Comparison of ENCODE assay signal across 27 cellular contexts in genomic region chrX:34343001-34343400, GRCh38.
"Had no signal": no experiment of that assay in that cellular context is flagged by ENCODE, and none has a peak within 500 bp of the region (broad histone marks: within the 10 kb centered on the region; RNA-seq: fewer than 3 reads in every experiment).

No MANE protein-coding gene starts in this region.

- H3K27ac ChIP-seq: left lung, neural progenitor cell, neutrophil, parathyroid adenoma, right atrium auricular region, skin epidermis, stomach, testis, thyroid gland, transverse colon, upper lobe of left lung had no signal

- H3K9me3 ChIP-seq: left lung, neutrophil, right atrium auricular region, testis, thyroid gland, transverse colon, upper lobe of left lung had no signal

- DNase-seq: hippocampal formation; kidney glomerular epithelial cell; left cardiac atrium; left lung; mesendoderm; naive B cell; natural killer cell; nephron progenitor cell; occipital lobe; stimulated activated CD4-positive, alpha-beta T cell treated with anti-CD3 and anti-CD28 coated beads, Interleukin-12 subunit alpha, Interleukin-12 subunit beta, amount 100 ng/mL, for 4 hours; stimulated activated CD4-positive, alpha-beta T cell treated with anti-CD3 and anti-CD28 coated beads, Interleukin-15, amount 100 ng/mL, for 24 hours; stimulated activated CD4-positive, alpha-beta T cell treated with anti-CD3 and anti-CD28 coated beads, Interleukin-2, amount 100 ng/mL, for 24 hours; stimulated activated CD4-positive, alpha-beta T cell treated with anti-CD3 and anti-CD28 coated beads, Interleukin-4, amount 100 ng/mL, for 1 hour; stimulated activated naive B cell treated with anti-CD40 and anti-IgM and Interleukin-4, amounts not matched to agents 10 μg/mL and 1 μg/mL and 100 μg/mL, for 72 hours; stimulated activated naive CD8-positive, alpha-beta T cell treated with anti-CD3 and anti-CD28 coated beads, Interleukin-15, Interleukin-2, amounts not matched to agents 100 U/mL and 50 U/mL, for 24 hours; stomach; testis; thyroid gland; transverse colon; upper lobe of left lung had no signal

- H3K27me3 ChIP-seq: left lung, neural progenitor cell, neutrophil, right atrium auricular region, stomach, testis, thyroid gland, transverse colon, upper lobe of left lung had no signal

- H3K36me3 ChIP-seq: left lung, neural progenitor cell, neutrophil, right atrium auricular region, stomach, thyroid gland, transverse colon, upper lobe of left lung had no signal

- ATAC-seq: left cardiac atrium; left lung; natural killer cell; sciatic nerve; stimulated activated naive B cell treated with anti-CD40 and anti-IgM and Interleukin-4, amounts not matched to agents 10 μg/mL and 1 μg/mL and 100 μg/mL, for 72 hours; stimulated activated naive CD8-positive, alpha-beta T cell treated with anti-CD3 and anti-CD28 coated beads, Interleukin-15, Interleukin-2, amounts not matched to agents 100 U/mL and 50 U/mL, for 24 hours had no signal

- H3K4me3 ChIP-seq: left lung, lung, neural progenitor cell, right atrium auricular region, skin epidermis, stomach, testis, thyroid gland, transverse colon, upper lobe of left lung had no signal

- H3K4me1 ChIP-seq: left lung, neural progenitor cell, parathyroid adenoma, right atrium auricular region, stomach, testis, thyroid gland, transverse colon had no signal
